Comparison of ENCODE assay signal across 18 cellular contexts in genomic region chr10:124182088-124182541, GRCh38.
DNase-seq lines count a peak whose midpoint lies in the region; ATAC-seq and TF ChIP-seq lines count a peak whose summit lies in the region.
"Had no signal": no experiment of that assay in that cellular context is flagged by ENCODE, and none has a peak within 500 bp of the region (broad histone marks: within the 10 kb centered on the region; RNA-seq: fewer than 3 reads in every experiment).

No MANE protein-coding gene starts in this region.

- DNase-seq in heart right ventricle (peak in 1 of 2 donors; percentile 52), right cardiac atrium (no peak), osteocyte (ENCODE audit: extremely low spot score, unreplicated experiment) (peak; percentile 75), tibial artery (no peak), NCI-H128 (lab: John Stamatoyannopoulos, UW; ENCODE audit: unreplicated experiment) (no peak), NCI-H2171 (lab: John Stamatoyannopoulos, UW) (no peak), hepatocyte (ENCODE audit: low spot score) (no peak)
- DNase-seq: COR-L47; DMS79; Kasumi-1; NCI-H1694 treated with DMSO at 0.1 percent for 48 hours; NCI-H2081 treated with DMSO at 0.1 percent for 48 hours; NCI-H510A; NCI-H774; NK-92 treated with Interleukin-12 subunit alpha and Interleukin-12 subunit beta, amount 100 ng/mL, for 24 hours had no signal

- H3K4me3 ChIP-seq in heart right ventricle (no peak overlapping the region), right cardiac atrium (ENCODE audit: low read length) (no peak overlapping the region), tibial artery (no peak overlapping the region), hepatocyte (no peak overlapping the region)
- H3K4me3 ChIP-seq: SJSA1 had no signal

- H3K36me3 ChIP-seq in heart right ventricle (no peaks in the 10 kb centered on the region), tibial artery (no peaks in the 10 kb centered on the region), hepatocyte (replicated peaks; ENCODE audit: insufficient read depth, low read depth) (no peaks in the 10 kb centered on the region)
- H3K36me3 ChIP-seq: SJSA1 had no signal

- no peaks in the 10 kb centered on the region for H3K9me2 ChIP-seq in hepatocyte (replicated peaks; ENCODE audit: insufficient read depth)

- no peaks in the 10 kb centered on the region for H3K27me3 ChIP-seq in heart right ventricle
- no peaks in the 10 kb centered on the region for H3K27me3 ChIP-seq in right cardiac atrium (ENCODE audit: control insufficient read depth, insufficient read depth)
- H3K27me3 ChIP-seq in tibial artery: no peaks in the 10 kb centered on the region
- no peaks in the 10 kb centered on the region for H3K27me3 ChIP-seq in hepatocyte
- H3K27me3 ChIP-seq: SJSA1 had no signal

- H3K4me3 Mint-ChIP-seq in osteocyte (ENCODE audit: unreplicated experiment): no peak overlapping the region
- H3K4me3 Mint-ChIP-seq: CD4-positive, alpha-beta T cell had no signal

- H3K4me2 ChIP-seq in hepatocyte: no peak overlapping the region

- no peaks in the 10 kb centered on the region for H3K79me2 ChIP-seq in hepatocyte

- TF ChIP-seq CTCF in heart right ventricle (IDR thresholded peaks at IDR 0.05) (no peak), osteocyte (IDR thresholded peaks at IDR 0.05) (no peak), tibial artery (IDR thresholded peaks at IDR 0.05) (no peak), hepatocyte (IDR thresholded peaks at IDR 0.05; ENCODE audit: poor library complexity) (no peak)

- H3K9me3 ChIP-seq in heart right ventricle (no peaks in the 10 kb centered on the region), right cardiac atrium (ENCODE audit: control insufficient read depth, low read length) (no peaks in the 10 kb centered on the region), tibial artery (no peaks in the 10 kb centered on the region), hepatocyte (ENCODE audit: low read depth) (no peaks in the 10 kb centered on the region)
- H3K9me3 ChIP-seq: SJSA1 had no signal

- peak overlapping the region in 5 of 10 donors; percentile 4 to 56 (median 43) for H3K27ac ChIP-seq in heart right ventricle
- H3K27ac ChIP-seq in right cardiac atrium (ENCODE audit: low read length): peak overlapping the region; percentile 12
- H3K27ac ChIP-seq in tibial artery: peak overlapping the region; percentile 72 to 82
- H3K27ac ChIP-seq in hepatocyte: no peak overlapping the region
- H3K27ac ChIP-seq: SJSA1 had no signal

- H3K36me3 Mint-ChIP-seq in osteocyte (ENCODE audit: unreplicated experiment): no peaks in the 10 kb centered on the region

- ATAC-seq in heart right ventricle (peak; percentile 57 to 96 (median 86)), right cardiac atrium (peak; percentile 64 to 71)
- ATAC-seq: Panc1 had no signal

- no peaks in the 10 kb centered on the region for H3K27me3 Mint-ChIP-seq in osteocyte (ENCODE audit: unreplicated experiment)
- H3K27me3 Mint-ChIP-seq: CD4-positive, alpha-beta T cell had no signal

- 70% methylated on average over 17 of the region's 17 CpGs for WGBS in heart right ventricle, 2 donors
- WGBS in right cardiac atrium: 76% methylated on average over 17 of the region's 17 CpGs
- 91% methylated on average over 17 of the region's 17 CpGs for WGBS in hepatocyte (ENCODE audit: low lambda C conversion rate, missing lambda C conversion rate)

- H3K4me1 ChIP-seq in heart right ventricle (peaks cover 0 to 8% (median 0%) of the 10 kb centered on the region in 9 donors), right cardiac atrium (ENCODE audit: control insufficient read depth, insufficient read depth, low read length) (peaks cover 2% of the 10 kb centered on the region), tibial artery (peaks cover 0 to 30% (median 12%) of the 10 kb centered on the region in 4 donors), hepatocyte (ENCODE audit: insufficient read depth) (no peaks in the 10 kb centered on the region)
- H3K4me1 ChIP-seq: SJSA1 had no signal

- H2AFZ ChIP-seq in hepatocyte: no peak overlapping the region

- no peaks in the 10 kb centered on the region for H4K20me1 ChIP-seq in hepatocyte (ENCODE audit: insufficient read depth, poor library complexity, severe bottlenecking)

- H3K4me1 Mint-ChIP-seq in osteocyte (ENCODE audit: unreplicated experiment): peaks cover 17% of the 10 kb centered on the region

- H3K9me3 Mint-ChIP-seq in osteocyte (ENCODE audit: unreplicated experiment): no peaks in the 10 kb centered on the region
- H3K9me3 Mint-ChIP-seq: CD4-positive, alpha-beta T cell had no signal

- intact Hi-C loops in heart right ventricle (cut with DNase I): no loop called here
- intact Hi-C loops in right cardiac atrium (cut with DNase I): no loop called here
- intact Hi-C loops in tibial artery (cut with DNase I; ENCODE audit: low total_unique reads): no loop called here

- no peak overlapping the region for H3K27ac Mint-ChIP-seq in osteocyte (ENCODE audit: unreplicated experiment)
- H3K27ac Mint-ChIP-seq: CD4-positive, alpha-beta T cell had no signal
